38 cellular contexts compared by ENCODE assay signal in the genomic region with DNA sequence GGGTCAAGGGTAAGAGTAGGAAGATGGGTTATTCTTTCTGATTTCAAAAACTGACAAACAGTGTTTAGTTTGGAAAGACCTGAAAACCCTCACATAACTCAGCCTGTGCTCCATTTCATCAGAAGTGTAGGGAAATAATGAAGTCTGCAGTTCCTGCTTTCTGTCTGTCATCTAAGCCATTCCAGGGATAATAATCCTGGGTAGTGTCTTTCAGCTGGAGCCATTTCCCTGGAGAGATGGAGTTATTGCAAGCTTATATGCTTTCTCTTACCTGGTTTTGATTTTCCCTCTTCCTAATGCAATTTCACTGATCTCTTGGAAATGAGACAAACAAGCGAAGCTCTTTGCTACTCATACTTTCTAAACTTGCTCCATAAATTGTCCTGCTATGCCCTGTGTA.
"Had no signal": no experiment of that assay in that cellular context is flagged by ENCODE, and none has a peak within 500 bp of the region (broad histone marks: within the 10 kb centered on the region; RNA-seq: fewer than 3 reads in every experiment).

No MANE protein-coding gene starts in this region.

- H3K4me3 ChIP-seq: ascending aorta, cardiac muscle cell had no signal

- H3K4me1 Mint-ChIP-seq: activated CD4-positive, alpha-beta memory T cell treated with anti-CD3 and anti-CD28 coated beads, Interleukin-2, amount 10 ng/mL, durations not matched to agents 7 days and 5 days; activated CD4-positive, alpha-beta T cell treated with anti-CD3 and anti-CD28 coated beads for 36 hours; activated CD4-positive, alpha-beta T cell treated with anti-CD3 and anti-CD28 coated beads, Interleukin-2, amount 10 ng/mL, durations not matched to agents 7 days and 5 days; activated CD8-positive, alpha-beta memory T cell treated with anti-CD3 and anti-CD28 coated beads, Interleukin-2, amount 10 ng/mL, durations not matched to agents 7 days and 5 days; activated naive CD4-positive, alpha-beta T cell treated with anti-CD3 and anti-CD28 coated beads, Interleukin-2, amount 10 ng/mL, durations not matched to agents 7 days and 5 days; activated naive CD4-positive, alpha-beta T cell treated with anti-CD3 and anti-CD28 coated beads, Interleukin-2, amount 50 U/mL, for 24 hours; activated naive CD8-positive, alpha-beta T cell treated with anti-CD3 and anti-CD28 coated beads, Interleukin-2, amount 10 ng/mL, durations not matched to agents 7 days and 5 days; activated naive CD8-positive, alpha-beta T cell treated with anti-CD3 and anti-CD28 coated beads, Interleukin-2, amount 50 U/mL, for 24 hours; central memory CD8-positive, alpha-beta T cell had no signal

- H3K4me3 Mint-ChIP-seq: activated CD4-positive, alpha-beta memory T cell treated with anti-CD3 and anti-CD28 coated beads, Interleukin-2, amount 10 ng/mL, durations not matched to agents 7 days and 5 days; activated CD4-positive, alpha-beta T cell treated with anti-CD3 and anti-CD28 coated beads for 36 hours; activated CD4-positive, alpha-beta T cell treated with anti-CD3 and anti-CD28 coated beads, Interleukin-2, amount 10 ng/mL, durations not matched to agents 7 days and 5 days; activated CD8-positive, alpha-beta memory T cell treated with anti-CD3 and anti-CD28 coated beads, Interleukin-2, amount 10 ng/mL, durations not matched to agents 7 days and 5 days; activated CD8-positive, alpha-beta T cell treated with anti-CD3 and anti-CD28 coated beads, Interleukin-2, amount 10 ng/mL, durations not matched to agents 7 days and 5 days; activated naive CD4-positive, alpha-beta T cell treated with anti-CD3 and anti-CD28 coated beads, Interleukin-2, amount 10 ng/mL, durations not matched to agents 7 days and 5 days; activated naive CD4-positive, alpha-beta T cell treated with anti-CD3 and anti-CD28 coated beads, Interleukin-2, amount 50 U/mL, for 24 hours; activated naive CD8-positive, alpha-beta T cell; activated naive CD8-positive, alpha-beta T cell treated with anti-CD3 and anti-CD28 coated beads, Interleukin-2, amount 10 ng/mL, durations not matched to agents 7 days and 5 days; activated naive CD8-positive, alpha-beta T cell treated with anti-CD3 and anti-CD28 coated beads, Interleukin-2, amount 50 U/mL, for 24 hours; activated T-cell treated with anti-CD3 and anti-CD28 coated beads, Interleukin-2, amount 50 U/mL, for 24 hours; brain; central memory CD8-positive, alpha-beta T cell; T-helper 1 cell treated with Interleukin-12 subunit alpha and Interleukin-12 subunit beta and Interleukin-4 antibody, amounts not matched to agents 30 μg/mL and 1 μg/mL, for 36 hours; T-helper 2 cell treated with Interferon-gamma antibody and Interleukin-4, amounts not matched to agents 5 μg/mL and 100 μg/mL, for 36 hours had no signal

- H3K4me1 ChIP-seq: ascending aorta had no signal

- H3K27me3 Mint-ChIP-seq: activated CD4-positive, alpha-beta memory T cell treated with anti-CD3 and anti-CD28 coated beads, Interleukin-2, amount 10 ng/mL, durations not matched to agents 7 days and 5 days; activated CD4-positive, alpha-beta T cell treated with anti-CD3 and anti-CD28 coated beads for 36 hours; activated CD4-positive, alpha-beta T cell treated with anti-CD3 and anti-CD28 coated beads, Interleukin-2, amount 10 ng/mL, durations not matched to agents 7 days and 5 days; activated CD8-positive, alpha-beta memory T cell treated with anti-CD3 and anti-CD28 coated beads, Interleukin-2, amount 10 ng/mL, durations not matched to agents 7 days and 5 days; activated naive CD4-positive, alpha-beta T cell treated with anti-CD3 and anti-CD28 coated beads, Interleukin-2, amount 10 ng/mL, durations not matched to agents 7 days and 5 days; activated naive CD4-positive, alpha-beta T cell treated with anti-CD3 and anti-CD28 coated beads, Interleukin-2, amount 50 U/mL, for 24 hours; activated naive CD8-positive, alpha-beta T cell; activated naive CD8-positive, alpha-beta T cell treated with anti-CD3 and anti-CD28 coated beads, Interleukin-2, amount 10 ng/mL, durations not matched to agents 7 days and 5 days; activated naive CD8-positive, alpha-beta T cell treated with anti-CD3 and anti-CD28 coated beads, Interleukin-2, amount 50 U/mL, for 24 hours; activated T-cell treated with anti-CD3 and anti-CD28 coated beads, Interleukin-2, amount 50 U/mL, for 24 hours; central memory CD8-positive, alpha-beta T cell had no signal

- DNase-seq: activated CD4-positive, alpha-beta memory T cell treated with anti-CD3 and anti-CD28 coated beads, Interleukin-2, amount 10 ng/mL, durations not matched to agents 7 days and 5 days; activated CD4-positive, alpha-beta T cell treated with anti-CD3 and anti-CD28 coated beads for 1 hour; activated CD4-positive, alpha-beta T cell treated with anti-CD3 and anti-CD28 coated beads for 36 hours; activated CD4-positive, alpha-beta T cell treated with anti-CD3 and anti-CD28 coated beads for 48 hours; activated CD4-positive, alpha-beta T cell treated with anti-CD3 and anti-CD28 coated beads, Interleukin-2, amount 10 ng/mL, durations not matched to agents 7 days and 5 days; activated CD4-positive, alpha-beta T cell treated with anti-CD3 and anti-CD28 coated beads, Interleukin-2, amount 50 U/mL, for 48 hours; activated CD4-positive, CD25-positive, alpha-beta regulatory T cell; activated CD8-positive, alpha-beta memory T cell treated with anti-CD3 and anti-CD28 coated beads for 24 hours; activated CD8-positive, alpha-beta memory T cell treated with anti-CD3 and anti-CD28 coated beads, Interleukin-2, amount 10 ng/mL, durations not matched to agents 7 days and 5 days; activated CD8-positive, alpha-beta memory T cell treated with anti-CD3 and anti-CD28 coated beads, Interleukin-2, amount 50 U/mL, for 48 hours; activated CD8-positive, alpha-beta T cell treated with anti-CD3 and anti-CD28 coated beads, Interleukin-2, amount 10 ng/mL, durations not matched to agents 7 days and 5 days; activated effector memory CD4-positive, alpha-beta T cell treated with Interleukin-2 at 50 U/mL for 16 hours; activated gamma-delta T cell; activated naive CD4-positive, alpha-beta T cell treated with anti-CD3 and anti-CD28 coated beads, Interleukin-2, amount 10 ng/mL, durations not matched to agents 7 days and 5 days; activated naive CD4-positive, alpha-beta T cell treated with Interleukin-2 at 50 U/mL for 16 hours; activated naive CD8-positive, alpha-beta T cell treated with anti-CD3 and anti-CD28 coated beads, Interleukin-2, amount 10 ng/mL, durations not matched to agents 7 days and 5 days; activated naive CD8-positive, alpha-beta T cell treated with anti-CD3 and anti-CD28 coated beads, Interleukin-2, amount 50 U/mL, for 24 hours; activated T-cell treated with anti-CD3 and anti-CD28 coated beads, Interleukin-2, amount 50 U/mL, for 24 hours; activated T-cell treated with anti-CD3 and anti-CD28 coated beads, Interleukin-2, amount 50 U/mL, for 48 hours; amygdala; anterior cingulate cortex; caudate nucleus; cerebellar nuclear complex; T-helper 2 cell; T-helper 9 cell had no signal

- FAIRE-seq: bronchial epithelial cell, TTC549 had no signal

- H3K9me3 Mint-ChIP-seq: activated naive CD4-positive, alpha-beta T cell treated with anti-CD3 and anti-CD28 coated beads, Interleukin-2, amount 50 U/mL, for 24 hours had no signal

- H3K36me3 Mint-ChIP-seq: activated CD8-positive, alpha-beta memory T cell treated with anti-CD3 and anti-CD28 coated beads, Interleukin-2, amount 10 ng/mL, durations not matched to agents 7 days and 5 days; activated naive CD4-positive, alpha-beta T cell treated with anti-CD3 and anti-CD28 coated beads, Interleukin-2, amount 10 ng/mL, durations not matched to agents 7 days and 5 days; activated naive CD4-positive, alpha-beta T cell treated with anti-CD3 and anti-CD28 coated beads, Interleukin-2, amount 50 U/mL, for 24 hours; activated naive CD8-positive, alpha-beta T cell; activated naive CD8-positive, alpha-beta T cell treated with anti-CD3 and anti-CD28 coated beads, Interleukin-2, amount 10 ng/mL, durations not matched to agents 7 days and 5 days; brain had no signal

- ATAC-seq: activated CD4-positive, alpha-beta T cell treated with anti-CD3 and anti-CD28 coated beads for 36 hours; activated CD4-positive, CD25-positive, alpha-beta regulatory T cell treated with anti-CD3 and anti-CD28 coated beads, Interleukin-2, amount 50 U/mL, for 24 hours; activated CD8-positive, alpha-beta memory T cell treated with anti-CD3 and anti-CD28 coated beads, Interleukin-2, amount 10 ng/mL, durations not matched to agents 7 days and 5 days; activated CD8-positive, alpha-beta T cell treated with anti-CD3 and anti-CD28 coated beads, Interleukin-2, amount 10 ng/mL, durations not matched to agents 7 days and 5 days; activated naive CD8-positive, alpha-beta T cell treated with anti-CD3 and anti-CD28 coated beads, Interleukin-2, amount 50 U/mL, for 24 hours had no signal

- H3K27ac Mint-ChIP-seq: activated CD4-positive, alpha-beta memory T cell treated with anti-CD3 and anti-CD28 coated beads, Interleukin-2, amount 10 ng/mL, durations not matched to agents 7 days and 5 days; activated CD4-positive, alpha-beta T cell treated with anti-CD3 and anti-CD28 coated beads for 36 hours; activated CD4-positive, alpha-beta T cell treated with anti-CD3 and anti-CD28 coated beads, Interleukin-2, amount 10 ng/mL, durations not matched to agents 7 days and 5 days; activated CD8-positive, alpha-beta memory T cell treated with anti-CD3 and anti-CD28 coated beads, Interleukin-2, amount 10 ng/mL, durations not matched to agents 7 days and 5 days; activated CD8-positive, alpha-beta T cell treated with anti-CD3 and anti-CD28 coated beads, Interleukin-2, amount 10 ng/mL, durations not matched to agents 7 days and 5 days; activated naive CD4-positive, alpha-beta T cell treated with anti-CD3 and anti-CD28 coated beads, Interleukin-2, amount 10 ng/mL, durations not matched to agents 7 days and 5 days; activated naive CD4-positive, alpha-beta T cell treated with anti-CD3 and anti-CD28 coated beads, Interleukin-2, amount 50 U/mL, for 24 hours; activated naive CD8-positive, alpha-beta T cell; activated naive CD8-positive, alpha-beta T cell treated with anti-CD3 and anti-CD28 coated beads, Interleukin-2, amount 10 ng/mL, durations not matched to agents 7 days and 5 days; activated naive CD8-positive, alpha-beta T cell treated with anti-CD3 and anti-CD28 coated beads, Interleukin-2, amount 50 U/mL, for 24 hours; activated T-cell treated with anti-CD3 and anti-CD28 coated beads, Interleukin-2, amount 50 U/mL, for 24 hours; activated T-helper 2 cell treated with anti-CD3 and anti-CD28 coated beads, Interferon-gamma antibody, Interleukin-2, Interleukin-4, amounts not matched to agents 10 μg/mL and 5 μg/mL and 100 μg/mL, durations not matched to agents 14 hours and 24 hours and 36 hours; T-helper 1 cell treated with Interleukin-12 subunit alpha and Interleukin-12 subunit beta and Interleukin-4 antibody, amounts not matched to agents 30 μg/mL and 1 μg/mL, for 36 hours; T-helper 2 cell treated with Interferon-gamma antibody and Interleukin-4, amounts not matched to agents 5 μg/mL and 100 μg/mL, for 36 hours had no signal

- H3K9me3 ChIP-seq: ascending aorta had no signal

- H3K27ac ChIP-seq: ascending aorta, cardiac muscle cell, VCaP had no signal

- H3K27me3 ChIP-seq: ascending aorta, cardiac muscle cell had no signal

- H3K36me3 ChIP-seq: ascending aorta, cardiac muscle cell had no signal
